ENCODE assay signal across 20 cellular contexts in genomic region chr10:46285966-46286620, GRCh38. TPM values are rescaled to one million over a fixed set of nuclear protein-coding genes. Genes with fewer than 3 reads are reported as not detected.
A peak's percentile ranks its signal among the peaks of the same experiment; 100 is the strongest.
DNase-seq lines count a peak whose midpoint lies in the region; ATAC-seq and TF ChIP-seq lines count a peak whose summit lies in the region.
"Had no signal": no experiment of that assay in that cellular context is flagged by ENCODE, and none has a peak within 500 bp of the region (broad histone marks: within the 10 kb centered on the region; RNA-seq: fewer than 3 reads in every experiment).

No MANE protein-coding gene starts in this region.

- H3K4me3 Mint-ChIP-seq in endodermal cell, result no peak overlapping the region

- peak overlapping the region; percentile 13; the same call in 1 of the 2 replicates for H3K56ac ChIP-seq in IMR-90 (ENCODE audit: extremely low read depth, insufficient read depth, low read length)

- H2BK15ac ChIP-seq in IMR-90 (ENCODE audit: low read depth, low read length), result no peak overlapping the region

- H3K18ac ChIP-seq in IMR-90 (ENCODE audit: low read depth, low read length), result no peak overlapping the region

- CTCF ChIA-PET in IMR-90 (lab: Yijun Ruan, JAX), result no interaction called here

- H3K4me2 ChIP-seq in IMR-90 (ENCODE audit: low read depth, low read length), result no peak overlapping the region

- H3K4me1 ChIP-seq in IMR-90 (ENCODE audit: control insufficient read depth, insufficient read depth, low read length) (peaks cover 2% of the 10 kb centered on the region; the same call in 1 of the 2 replicates), endodermal cell (ENCODE audit: control insufficient read depth, insufficient read depth, low read length) (no peaks in the 10 kb centered on the region), spleen (peaks cover 0 to 61% (median 27%) of the 10 kb centered on the region in 6 donors)

- H3K27me3 Mint-ChIP-seq in endodermal cell (ENCODE audit: insufficient read depth), result peaks cover 39% of the 10 kb centered on the region
- H3K27me3 Mint-ChIP-seq: activated naive CD8-positive, alpha-beta T cell had no signal

- H3K9me3 ChIP-seq in IMR-90 (ENCODE audit: control insufficient read depth, insufficient read depth, low read length), result no peaks in the 10 kb centered on the region
- no peaks in the 10 kb centered on the region for H3K9me3 ChIP-seq in endodermal cell (ENCODE audit: control insufficient read depth, low read length)
- no peaks in the 10 kb centered on the region for H3K9me3 ChIP-seq in spleen
- H3K9me3 ChIP-seq: ascending aorta had no signal

- H2BK120ac ChIP-seq in IMR-90 (ENCODE audit: low read depth, low read length), result no peak overlapping the region

- H3K27me3 ChIP-seq in IMR-90 (ENCODE audit: control insufficient read depth, insufficient read depth, low read length) (peaks cover 6% of the 10 kb centered on the region), endodermal cell (ENCODE audit: control insufficient read depth, insufficient read depth, low read length, poor library complexity, severe bottlenecking) (peaks cover 27% of the 10 kb centered on the region), spleen (replicated peaks in 1 of 7) (peaks cover 0 to 32% (median 0%) of the 10 kb centered on the region in 7 donors)
- H3K27me3 ChIP-seq: ascending aorta had no signal

- H3K4ac ChIP-seq in IMR-90 (ENCODE audit: low read depth, low read length), result peak overlapping the region; percentile 13; the same call in 1 of the 2 replicates

- no TSS peak for BruUV-seq in IMR-90 (replicated peaks; lab: Mats Ljungman, UMichigan)

- TF ChIP-seq CTCF in IMR-90 (conservative IDR thresholded peaks at IDR 0.05; ENCODE audit: low read depth, low read length) (no peak), endodermal cell (conservative IDR thresholded peaks at IDR 0.05) (no peak), spleen (IDR thresholded peaks at IDR 0.05 in 8 of 11, conservative IDR thresholded peaks at IDR 0.05 in 3 of 11) (no peak)

- intact Hi-C loops in IMR-90 (cut with micrococcal nuclease) (no loop called here), spleen (cut with DNase I; ENCODE audit: low total_unique reads) (no loop called here)

- no peaks in the 10 kb centered on the region for H3K36me3 ChIP-seq in IMR-90 (ENCODE audit: control insufficient read depth, insufficient read depth, low read length)
- no peaks in the 10 kb centered on the region for H3K36me3 ChIP-seq in endodermal cell (ENCODE audit: control insufficient read depth, insufficient read depth, low read length)
- no peaks in the 10 kb centered on the region for H3K36me3 ChIP-seq in spleen
- H3K36me3 ChIP-seq: ascending aorta had no signal

- H3K27ac ChIP-seq in IMR-90 (ENCODE audit: insufficient read depth, low read length) (no peak overlapping the region), endodermal cell (ENCODE audit: low read depth, low read length) (no peak overlapping the region), spleen (peak overlapping the region in 1 of 8 donors; percentile 91)

- DNase-seq in activated effector memory CD4-positive, alpha-beta T cell treated with anti-CD3 and anti-CD28 coated beads, Interleukin-2, amount 50 U/mL, for 16 hours, result peak; percentile 25
- DNase-seq in activated effector memory CD4-positive, alpha-beta T cell treated with Interleukin-2 at 50 U/mL for 16 hours, result no peak
- DNase-seq in IMR-90 (no peak), endodermal cell (peak; percentile 20), spleen (peak; percentile 70), NCI-H146 (lab: John Stamatoyannopoulos, UW) (no peak)
- DNase-seq: C1 segment of cervical spinal cord; cerebellar nuclear complex; KG1; mammary epithelial cell; NCI-H2171 treated with DMSO at 0.1 percent for 48 hours; NCI-H526 treated with DMSO at 0.1 percent for 48 hours; RPMI8226; stimulated activated CD4-positive, alpha-beta T cell treated with anti-CD3 and anti-CD28 coated beads, Interleukin-1b, Interleukin-23, amount 100 ng/mL, for 48 hours had no signal

- H3K9me3 Mint-ChIP-seq in endodermal cell, result no peaks in the 10 kb centered on the region
- H3K9me3 Mint-ChIP-seq: H9 had no signal

- TF ChIP-seq POLR2A in IMR-90 (IDR thresholded peaks at IDR 0.05; ENCODE audit: low read depth, low read length), result no peak
- no peak for TF ChIP-seq POLR2A in spleen (IDR thresholded peaks at IDR 0.05)

- H4K5ac ChIP-seq in IMR-90 (ENCODE audit: low read depth, low read length), result no peak overlapping the region

- in situ Hi-C loops in IMR-90 (cut with MboI; ENCODE audit: low sequenced_read_pairs), result no loop called here

- WGBS in IMR-90 (ENCODE audit: extremely low coverage in 2 of 2, insufficient read length in 1 of 2), 2 experiments, result 83% methylated on average over 2 of the region's 5 CpGs; no CpG with 5 or more reads in 1 of the 2 experiments
- 90 to 94% methylated on average over 5 of the region's 5 CpGs for WGBS in endodermal cell (ENCODE audit: insufficient coverage in 1 of 2, insufficient read length in 1 of 2), 2 experiments
- WGBS in spleen, 5 donors, result 83 to 95% (median 91%) methylated on average over 3 to 5 of the region's 5 CpGs

- H4K20me1 ChIP-seq in IMR-90 (ENCODE audit: insufficient read depth, low read length), result no peaks in the 10 kb centered on the region

- no peak overlapping the region for H2AFZ ChIP-seq in IMR-90 (replicated peaks; ENCODE audit: low read length, poor library complexity)

- H3K23ac ChIP-seq in IMR-90 (ENCODE audit: low read depth, low read length), result peak overlapping the region; percentile 66; the same call in 1 of the 2 replicates

- H2AK5ac ChIP-seq in IMR-90 (ENCODE audit: low read depth, low read length), result peak overlapping the region; percentile 33; the same call in 1 of the 2 replicates

- peaks cover 0 to 6% of the 10 kb centered on the region in 2 experiments; a peak in 1 of 4 replicates for H3K79me1 ChIP-seq in IMR-90 (ENCODE audit: low read depth in 1 of 2, low read length in 2 of 2)

- H3K36me3 Mint-ChIP-seq in endodermal cell (ENCODE audit: low read depth), result no peaks in the 10 kb centered on the region
- H3K36me3 Mint-ChIP-seq: activated naive CD8-positive, alpha-beta T cell had no signal

- no peak overlapping the region for H3K27ac Mint-ChIP-seq in endodermal cell
- H3K27ac Mint-ChIP-seq: activated naive CD8-positive, alpha-beta T cell; H9 had no signal

- dilution Hi-C loops in IMR-90 (cut with HindIII; ENCODE audit: low sequenced_read_pairs, unreplicated experiment), result no loop called here

- H3K4me1 Mint-ChIP-seq in endodermal cell, result peaks cover 10% of the 10 kb centered on the region

- H3K4me3 ChIP-seq in IMR-90 (ENCODE audit: insufficient read depth, low read depth, low read length) (no peak overlapping the region), endodermal cell (ENCODE audit: low read length) (no peak overlapping the region), spleen (no peak overlapping the region)

- ATAC-seq in IMR-90 (ENCODE audit: low read depth), result no peak
- ATAC-seq in HG02938 (IDR thresholded peaks at IDR 0.05; ENCODE audit: unreplicated experiment), result no peak

- H3K9ac ChIP-seq in IMR-90 (ENCODE audit: low read depth, low read length) (no peak overlapping the region), endodermal cell (ENCODE audit: extremely low read depth, low read length, poor library complexity, severe bottlenecking) (no peak overlapping the region)

- H4K8ac ChIP-seq in IMR-90 (ENCODE audit: low read depth in 2 of 2, low read length in 2 of 2), result no peak overlapping the region

- peaks cover 3% of the 10 kb centered on the region for H3K9me1 ChIP-seq in IMR-90 (ENCODE audit: insufficient read depth, low read length)

- peak overlapping the region; percentile 82 for H2AK9ac ChIP-seq in IMR-90 (replicated peaks; ENCODE audit: low read depth, low read length, poor library complexity)

- no peak overlapping the region for H2BK5ac ChIP-seq in IMR-90 (ENCODE audit: low read depth, low read length, poor library complexity, severe bottlenecking)

- 0 out of 2 replicates have a peak overlapping the region, but pooled peaks have one; percentile 40 for H4K91ac ChIP-seq in IMR-90 (ENCODE audit: insufficient read depth, low read depth, low read length)

- TF ChIP-seq RAD21 in IMR-90 (IDR thresholded peaks at IDR 0.05; ENCODE audit: low read length), result no peak

- H3K14ac ChIP-seq in IMR-90 (replicated peaks; ENCODE audit: low read depth, low read length), result 0 out of 2 replicates have a peak overlapping the region, but pooled peaks have one; percentile 51

- 0 out of 2 replicates have a peak overlapping the region, but pooled peaks have one; percentile 18 for H2BK20ac ChIP-seq in IMR-90 (ENCODE audit: low read depth, low read length)

- POLR2A ChIA-PET in IMR-90 (lab: Charles Lee; ENCODE audit: unreplicated experiment), result no interaction called here

TF ChIP-seq in IMR-90, 13 proteins besides CTCF, POLR2A, EP300 and RAD21 (continues in another document):
- TF ChIP-seq USF2 (IDR thresholded peaks at IDR 0.05; ENCODE audit: low read depth, low read length) (no peak), FOS (IDR thresholded peaks at IDR 0.05; ENCODE audit: low read depth, low read length) (no peak), RFX5 (IDR thresholded peaks at IDR 0.05; ENCODE audit: low read depth, low read length) (no peak), SMC3 (IDR thresholded peaks at IDR 0.05; ENCODE audit: low read depth, low read length) (no peak)
- TF ChIP-seq, protein P1, sequence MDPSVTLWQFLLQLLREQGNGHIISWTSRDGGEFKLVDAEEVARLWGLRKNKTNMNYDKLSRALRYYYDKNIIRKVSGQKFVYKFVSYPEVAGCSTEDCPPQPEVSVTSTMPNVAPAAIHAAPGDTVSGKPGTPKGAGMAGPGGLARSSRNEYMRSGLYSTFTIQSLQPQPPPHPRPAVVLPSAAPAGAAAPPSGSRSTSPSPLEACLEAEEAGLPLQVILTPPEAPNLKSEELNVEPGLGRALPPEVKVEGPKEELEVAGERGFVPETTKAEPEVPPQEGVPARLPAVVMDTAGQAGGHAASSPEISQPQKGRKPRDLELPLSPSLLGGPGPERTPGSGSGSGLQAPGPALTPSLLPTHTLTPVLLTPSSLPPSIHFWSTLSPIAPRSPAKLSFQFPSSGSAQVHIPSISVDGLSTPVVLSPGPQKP (IDR thresholded peaks at IDR 0.05; ENCODE audit: borderline replicate concordance, low read depth, low read length), result no peak

RNA-seq across cellular contexts. Expression of gene ANTXRL, which starts 0.7 kb away (rescaled TPM):
- total RNA-seq in IMR-90 (2012; rRNA removed), result not detected in 2 replicates
- polyA plus RNA-seq in IMR-90 (2012; rRNA removed), result not detected in 2 replicates
- polyA plus RNA-seq in IMR-90 (2012; cell fraction: cytosol; rRNA removed), result not detected in 2 replicates
- 0.03 TPM in 1 of 2 replicates, not detected in the other for polyA plus RNA-seq in IMR-90 (2012; cell fraction: nucleus; rRNA removed; ENCODE audit: low replicate concordance)
- total RNA-seq in endodermal cell, result not detected
- polyA plus RNA-seq in endodermal cell (2013, experiment 1 of 2), result not detected
- not detected for polyA plus RNA-seq in endodermal cell (2013, experiment 2 of 2)
- total RNA-seq in spleen, result 1 to 10 TPM in 1 of 7 donors, under 1 TPM in 4, not detected in 2; 0.20 to 1.1 (median 0.42) TPM
- under 1 TPM in 2 of 3 donors, not detected in 1; 0.03 to 0.42 TPM for polyA plus RNA-seq in spleen
- total RNA-seq: ascending aorta; H9; mammary epithelial cell; T-helper 1 cell treated with Interleukin-12 subunit alpha and Interleukin-12 subunit beta and Interleukin-4 antibody, amounts not matched to agents 30 ng/mL and 1 ng/mL, for 36 hours; urinary bladder had no signal
- polyA plus RNA-seq: mammary epithelial cell had no signal

Comparison
In these comparisons a context has a peak if more than half of its experiments do, and no peak if none do; other contexts are left out.
1. DNase-seq: peak in activated effector memory CD4-positive, alpha-beta T cell treated with anti-CD3 and anti-CD28 coated beads, Interleukin-2, amount 50 U/mL, for 16 hours (single experiment), endodermal cell (single experiment) and spleen (single experiment); none in activated effector memory CD4-positive, alpha-beta T cell treated with Interleukin-2 at 50 U/mL for 16 hours (single experiment), IMR-90 (single experiment) and NCI-H146 (single experiment).